ENCODE assay signal across 7 cellular contexts in genomic region chr3:141888548-141888947, GRCh38. TPM values are rescaled to one million over a fixed set of nuclear protein-coding genes. Genes with fewer than 3 reads are reported as not detected.
A peak's percentile ranks its signal among the peaks of the same experiment; 100 is the strongest.
DNase-seq lines count a peak whose midpoint lies in the region; ATAC-seq, FAIRE-seq and TF ChIP-seq lines count a peak whose summit lies in the region.
"Not testable (repeated sequence)": the region's sequence is repeated elsewhere in the genome, so short reads cannot be mapped to it uniquely, and the experiment has no call there.

No MANE protein-coding gene starts in this region.

- not testable (repeated sequence) for H3K9ac ChIP-seq in GM12878 (ENCODE audit: control insufficient read depth, insufficient read depth, low read length)

- WGBS in GM12878 (ENCODE audit: insufficient coverage, insufficient replicate concordance, low lambda C conversion rate, missing lambda C conversion rate): 100% methylated on average over 3 of the region's 3 CpGs

- H3K27me3 ChIP-seq in GM12878 (replicated peaks in 1 of 2; ENCODE audit: control insufficient read depth in 2 of 2, insufficient read depth in 2 of 2, low read length in 1 of 2): not testable (repeated sequence)

- H3K36me3 ChIP-seq in GM12878 (ENCODE audit: control insufficient read depth in 2 of 2, insufficient read depth in 2 of 2, low read length in 1 of 2): not testable (repeated sequence)

- peaks cover 55% of the 10 kb centered on the region for H3K4me1 Mint-ChIP-seq in activated CD4-positive, alpha-beta T cell treated with anti-CD3 and anti-CD28 coated beads for 36 hours
- H3K4me1 Mint-ChIP-seq in activated CD8-positive, alpha-beta T cell treated with anti-CD3 and anti-CD28 coated beads for 36 hours (ENCODE audit: low read depth): peaks cover 62% of the 10 kb centered on the region
- peaks cover 27% of the 10 kb centered on the region for H3K4me1 Mint-ChIP-seq in activated T-helper 17 cell treated with anti-CD3 and anti-CD28 coated beads, Interleukin-2, amount 50 U/mL, for 72 hours
- H3K4me1 Mint-ChIP-seq in central memory CD8-positive, alpha-beta T cell: peaks cover 47% of the 10 kb centered on the region
- peaks cover 67% of the 10 kb centered on the region for H3K4me1 Mint-ChIP-seq in stimulated activated naive CD8-positive, alpha-beta T cell treated with anti-CD3 and anti-CD28 coated beads, Interleukin-15, Interleukin-2, amounts not matched to agents 100 ng/mL and 50 ng/mL, for 24 hours (ENCODE audit: low read depth)

- POLR2A ChIA-PET in activated CD4-positive, alpha-beta T cell treated with anti-CD3 and anti-CD28 coated beads for 36 hours (lab: Charles Lee); GM12878 (lab: Charles Lee): not testable (repeated sequence)
- POLR2A ChIA-PET in activated CD8-positive, alpha-beta T cell treated with anti-CD3 and anti-CD28 coated beads for 36 hours (lab: Charles Lee): interaction anchor here (0.6 kb wide), 1 partner anchor 13 kb away, joined by 3 read pairs; no protein-coding TSS in a partner anchor

- not testable (repeated sequence) for H3K27ac Mint-ChIP-seq in activated CD4-positive, alpha-beta T cell treated with anti-CD3 and anti-CD28 coated beads for 36 hours; activated CD8-positive, alpha-beta T cell treated with anti-CD3 and anti-CD28 coated beads for 36 hours; central memory CD8-positive, alpha-beta T cell (ENCODE audit: low read depth)
- H3K27ac Mint-ChIP-seq in activated T-helper 17 cell treated with anti-CD3 and anti-CD28 coated beads, Interleukin-2, amount 50 U/mL, for 72 hours: peak overlapping the region; percentile 70
- peak overlapping the region; percentile 7 for H3K27ac Mint-ChIP-seq in stimulated activated naive CD8-positive, alpha-beta T cell treated with anti-CD3 and anti-CD28 coated beads, Interleukin-15, Interleukin-2, amounts not matched to agents 100 ng/mL and 50 ng/mL, for 24 hours

- not testable (repeated sequence) for TF ChIP-seq EP300 in GM12878 (IDR thresholded peaks at IDR 0.05; ENCODE audit: borderline replicate concordance in 1 of 2, control insufficient read depth in 1 of 2, low read depth in 2 of 2, low read length in 2 of 2)

- intact Hi-C loops in activated CD4-positive, alpha-beta T cell treated with anti-CD3 and anti-CD28 coated beads for 36 hours (cut with DNase I, micrococcal nuclease); activated CD8-positive, alpha-beta T cell treated with anti-CD3 and anti-CD28 coated beads for 36 hours (cut with micrococcal nuclease); GM12878 (cut with micrococcal nuclease; ENCODE audit: unreplicated experiment): not testable (repeated sequence)

- not testable (repeated sequence) for FAIRE-seq in GM12878 (lab: Jason Lieb, UNC)

- RAD21 ChIA-PET in GM12878 (lab: Charles Lee; ENCODE audit: unreplicated experiment): not testable (repeated sequence)

- not testable (repeated sequence) for ATAC-seq in activated CD4-positive, alpha-beta T cell treated with anti-CD3 and anti-CD28 coated beads for 36 hours; activated CD8-positive, alpha-beta T cell treated with anti-CD3 and anti-CD28 coated beads for 36 hours; GM12878; central memory CD8-positive, alpha-beta T cell (replicated peaks; ENCODE audit: extremely low read depth, poor library complexity, severe bottlenecking)
- peak; percentile 64 for ATAC-seq in activated T-helper 17 cell treated with anti-CD3 and anti-CD28 coated beads, Interleukin-2, amount 50 U/mL, for 72 hours (replicated peaks)

- H3K36me3 Mint-ChIP-seq in activated CD4-positive, alpha-beta T cell treated with anti-CD3 and anti-CD28 coated beads for 36 hours (ENCODE audit: low read depth): peaks cover 50% of the 10 kb centered on the region
- H3K36me3 Mint-ChIP-seq in activated CD8-positive, alpha-beta T cell treated with anti-CD3 and anti-CD28 coated beads for 36 hours (ENCODE audit: low read depth): peaks cover 55% of the 10 kb centered on the region
- H3K36me3 Mint-ChIP-seq in activated T-helper 17 cell treated with anti-CD3 and anti-CD28 coated beads, Interleukin-2, amount 50 U/mL, for 72 hours (ENCODE audit: low read depth): peaks cover 74% of the 10 kb centered on the region
- H3K36me3 Mint-ChIP-seq in central memory CD8-positive, alpha-beta T cell (ENCODE audit: insufficient read depth): not testable (repeated sequence)
- peaks cover 67% of the 10 kb centered on the region for H3K36me3 Mint-ChIP-seq in stimulated activated naive CD8-positive, alpha-beta T cell treated with anti-CD3 and anti-CD28 coated beads, Interleukin-15, Interleukin-2, amounts not matched to agents 100 ng/mL and 50 ng/mL, for 24 hours (ENCODE audit: low read depth)

- not testable (repeated sequence) for H3K4me3 Mint-ChIP-seq in activated CD4-positive, alpha-beta T cell treated with anti-CD3 and anti-CD28 coated beads for 36 hours; activated CD8-positive, alpha-beta T cell treated with anti-CD3 and anti-CD28 coated beads for 36 hours; stimulated activated naive CD8-positive, alpha-beta T cell treated with anti-CD3 and anti-CD28 coated beads, Interleukin-15, Interleukin-2, amounts not matched to agents 100 ng/mL and 50 ng/mL, for 24 hours
- peak overlapping the region; percentile 46 for H3K4me3 Mint-ChIP-seq in activated T-helper 17 cell treated with anti-CD3 and anti-CD28 coated beads, Interleukin-2, amount 50 U/mL, for 72 hours
- peak overlapping the region; percentile 5 for H3K4me3 Mint-ChIP-seq in central memory CD8-positive, alpha-beta T cell

- not testable (repeated sequence) for H3K4me2 ChIP-seq in GM12878 (ENCODE audit: control insufficient read depth, insufficient read depth)

- TF ChIP-seq POLR2A in GM12878 (IDR thresholded peaks at IDR 0.05; ENCODE audit: low read depth, low read length): not testable (repeated sequence)

- H2AFZ ChIP-seq in GM12878 (ENCODE audit: control insufficient read depth, low read depth, low read length): not testable (repeated sequence)

- TF ChIP-seq RAD21 in GM12878 (IDR thresholded peaks at IDR 0.05; ENCODE audit: insufficient read depth, low read depth, low read length): not testable (repeated sequence)

- H3K9me3 ChIP-seq in GM12878 (replicated peaks; ENCODE audit: control insufficient read depth, insufficient read depth, low read length): not testable (repeated sequence)

- not testable (repeated sequence) for H3K4me1 ChIP-seq in GM12878 (ENCODE audit: control insufficient read depth, insufficient read depth, low read length)

- peaks cover 79% of the 10 kb centered on the region for H3K79me2 ChIP-seq in GM12878 (ENCODE audit: control insufficient read depth, insufficient read depth, low read length)

- H4K20me1 ChIP-seq in GM12878 (ENCODE audit: control insufficient read depth, insufficient read depth): not testable (repeated sequence)

- not testable (repeated sequence) for H3K4me3 ChIP-seq in GM12878

- in situ Hi-C loops in GM12878 (cut with MboI): not testable (repeated sequence)

- peaks cover 11% of the 10 kb centered on the region for H3K9me3 Mint-ChIP-seq in activated CD4-positive, alpha-beta T cell treated with anti-CD3 and anti-CD28 coated beads for 36 hours (ENCODE audit: low read depth)
- H3K9me3 Mint-ChIP-seq in activated CD8-positive, alpha-beta T cell treated with anti-CD3 and anti-CD28 coated beads for 36 hours: peaks cover 15% of the 10 kb centered on the region
- not testable (repeated sequence) for H3K9me3 Mint-ChIP-seq in activated T-helper 17 cell treated with anti-CD3 and anti-CD28 coated beads, Interleukin-2, amount 50 U/mL, for 72 hours; central memory CD8-positive, alpha-beta T cell; stimulated activated naive CD8-positive, alpha-beta T cell treated with anti-CD3 and anti-CD28 coated beads, Interleukin-15, Interleukin-2, amounts not matched to agents 100 ng/mL and 50 ng/mL, for 24 hours

- not testable (repeated sequence) for H3K27me3 Mint-ChIP-seq in activated CD4-positive, alpha-beta T cell treated with anti-CD3 and anti-CD28 coated beads for 36 hours; activated CD8-positive, alpha-beta T cell treated with anti-CD3 and anti-CD28 coated beads for 36 hours; activated T-helper 17 cell treated with anti-CD3 and anti-CD28 coated beads, Interleukin-2, amount 50 U/mL, for 72 hours; central memory CD8-positive, alpha-beta T cell; stimulated activated naive CD8-positive, alpha-beta T cell treated with anti-CD3 and anti-CD28 coated beads, Interleukin-15, Interleukin-2, amounts not matched to agents 100 ng/mL and 50 ng/mL, for 24 hours

- not testable (repeated sequence) for BruUV-seq in GM12878 (replicated peaks; lab: Mats Ljungman, UMichigan)

- H3K27ac ChIP-seq in GM12878 (ENCODE audit: control insufficient read depth, insufficient read depth): not testable (repeated sequence)

- not testable (repeated sequence) for TF ChIP-seq CTCF in activated CD8-positive, alpha-beta T cell treated with anti-CD3 and anti-CD28 coated beads for 36 hours (IDR thresholded peaks at IDR 0.05); GM12878 (IDR thresholded peaks at IDR 0.05 in 2 of 3, conservative IDR thresholded peaks at IDR 0.05 in 1 of 3; ENCODE audit: control insufficient read depth in 2 of 3, extremely low read depth in 1 of 3, insufficient read depth in 1 of 3, low read depth in 3 of 3, low read length in 3 of 3)

- SMC1A ChIA-PET in GM12878 (lab: Charles Lee; ENCODE audit: uncharacterized antibody, unreplicated experiment): not testable (repeated sequence)

- DNase-seq in activated CD4-positive, alpha-beta T cell treated with anti-CD3 and anti-CD28 coated beads for 36 hours: peak; percentile 21
- peak; percentile 22 for DNase-seq in activated CD8-positive, alpha-beta T cell treated with anti-CD3 and anti-CD28 coated beads for 36 hours
- DNase-seq in GM12878 (ENCODE audit: low read depth, low spot score); central memory CD8-positive, alpha-beta T cell (ENCODE audit: low spot score in 2 of 2): not testable (repeated sequence)
- DNase-seq in stimulated activated CD4-positive, alpha-beta T cell treated with anti-CD3 and anti-CD28 coated beads, Interleukin-2, amount 100 ng/mL, for 4 hours (ENCODE audit: low read depth): peak; percentile 28

- CTCF ChIA-PET in activated CD4-positive, alpha-beta T cell treated with anti-CD3 and anti-CD28 coated beads for 36 hours (lab: Charles Lee); activated CD8-positive, alpha-beta T cell treated with anti-CD3 and anti-CD28 coated beads for 36 hours (lab: Charles Lee); GM12878 (lab: Yijun Ruan, JAX): not testable (repeated sequence)

RNA-seq across cellular contexts. Expression of gene ATP1B3, which starts 12.1 kb away (rescaled TPM):
- total RNA-seq in activated CD4-positive, alpha-beta T cell treated with anti-CD3 and anti-CD28 coated beads for 36 hours: 100 to 1,000 TPM; 109 to 132 TPM
- 100 to 1,000 TPM; 127 to 134 TPM for total RNA-seq in activated CD8-positive, alpha-beta T cell treated with anti-CD3 and anti-CD28 coated beads for 36 hours
- 100 to 1,000 TPM in 1 of 2 donors, 10 to 100 TPM in 1; 93.6 to 194 TPM for total RNA-seq in activated T-helper 17 cell treated with anti-CD3 and anti-CD28 coated beads, Interleukin-2, amount 50 U/mL, for 72 hours
- total RNA-seq in GM12878 (2013; cell fraction: nucleolus; rRNA removed): 41.3 and 43.7 TPM in 2 replicates
- total RNA-seq in GM12878 (2014; rRNA removed): 34.3 and 42.5 TPM in 2 replicates
- total RNA-seq in GM12878 (2014; rRNA removed; fragmentation: Illumina TruSeq; extraction: Trizol): 61.5 and 65.1 TPM in 2 replicates
- total RNA-seq in GM12878 (2021): 102 and 107 TPM in 2 replicates
- 94.0 TPM for polyA plus RNA-seq in GM12878 (2011; ENCODE audit: low read depth)
- 109 and 113 TPM in 2 replicates for polyA plus RNA-seq in GM12878 (2011; rRNA removed)
- polyA plus RNA-seq in GM12878 (2011; cell fraction: cytosol; rRNA removed): 51.1 and 81.6 TPM in 2 replicates
- 42.2 and 54.1 TPM in 2 replicates for polyA plus RNA-seq in GM12878 (2011; cell fraction: nucleus; rRNA removed)
- 82.6 and 90.7 TPM in 2 replicates for polyA plus RNA-seq in GM12878 (2012)
- polyA plus RNA-seq in GM12878 (2014; fragmentation: Illumina TruSeq; extraction: Trizol): 86.5 and 87.4 TPM in 2 replicates
- 100 to 1,000 TPM in 1 of 2 experiments, 10 to 100 TPM in 1; 41.4 to 102 TPM for polyA plus RNA-seq in GM12878 (2014; fragmentation: Nextera tagmentation; extraction: Ambion mirVana)
- polyA plus RNA-seq in GM12878 (2014; rRNA removed): 54.7 and 60.7 TPM in 2 replicates
- 100 to 1,000 TPM; 182 to 200 TPM for polyA plus RNA-seq in GM12878 (2016; fragmentation: Nextera tagmentation; extraction: Ambion mirVana)
- polyA minus RNA-seq in GM12878 (2011; rRNA and poly(A)+ RNA removed): 49.8 and 113 TPM in 2 replicates
- 27.0 and 30.8 TPM in 2 replicates for polyA minus RNA-seq in GM12878 (2011; cell fraction: cytosol; rRNA and poly(A)+ RNA removed)
- 14.0 and 23.4 TPM in 2 replicates for polyA minus RNA-seq in GM12878 (2011; cell fraction: nucleus; rRNA and poly(A)+ RNA removed)
